Comparison of ENCODE assay signal across 8 cellular contexts in genomic region chr1:153535664-153536585, GRCh38. TPM values are rescaled to one million over a fixed set of nuclear protein-coding genes. Genes with fewer than 3 reads are reported as not detected.
DNase-seq lines count a peak whose midpoint lies in the region; ATAC-seq and TF ChIP-seq lines count a peak whose summit lies in the region.

Gene S100A6 (minus strand): TSS chr1:153535991. CDS start chr1:153535339, 652 bp downstream.

- H3K9me3 ChIP-seq in PC-9 (ENCODE audit: insufficient read depth, low read depth) (no peaks in the 10 kb centered on the region), mucosa of rectum (ENCODE audit: control insufficient read depth in 2 of 2, low read length in 2 of 2) (no peaks in the 10 kb centered on the region)

- no peaks in the 10 kb centered on the region for H3K9me3 Mint-ChIP-seq in HFFc6
- H3K9me3 Mint-ChIP-seq in activated T-cell treated with anti-CD3 and anti-CD28 coated beads, Interleukin-2, amount 50 U/mL, for 72 hours = no peaks in the 10 kb centered on the region

- no peak for TF ChIP-seq CTCF in HFFc6 (IDR thresholded peaks at IDR 0.05)
- no peak for TF ChIP-seq CTCF in PC-9 (conservative IDR thresholded peaks at IDR 0.05)

- H3K79me2 ChIP-seq in PC-9 (ENCODE audit: low read depth) = peaks cover 21% of the 10 kb centered on the region

- peak within 1 kb of the TSS; percentile 97 for H3K4me3 Mint-ChIP-seq in HFFc6
- peak within 1 kb of the TSS; percentile 95 to 96 for H3K4me3 Mint-ChIP-seq in activated T-cell treated with anti-CD3 and anti-CD28 coated beads, Interleukin-2, amount 50 U/mL, for 72 hours

- H3K27me3 Mint-ChIP-seq in HFFc6 (ENCODE audit: insufficient read depth) = peaks cover 14% of the 10 kb centered on the region
- no peaks in the 10 kb centered on the region for H3K27me3 Mint-ChIP-seq in activated T-cell treated with anti-CD3 and anti-CD28 coated beads, Interleukin-2, amount 50 U/mL, for 72 hours (ENCODE audit: low read depth)

- no TSS peak for BruUV-seq in PC-9 (replicated peaks; lab: Mats Ljungman, UMichigan)

- H3K27me3 ChIP-seq in PC-9 (ENCODE audit: insufficient read depth, low read depth) = no peaks in the 10 kb centered on the region
- H3K27me3 ChIP-seq in mucosa of rectum (ENCODE audit: control insufficient read depth in 2 of 2, insufficient read depth in 2 of 2, low read length in 2 of 2) = no peaks in the 10 kb centered on the region

- TF ChIP-seq POLR2A in erythroblast (IDR thresholded peaks at IDR 0.05; ENCODE audit: low read length) = peak; percentile 92

- H3K9ac ChIP-seq in mucosa of rectum (ENCODE audit: low read depth in 1 of 2, low read length in 2 of 2) = peak within 1 kb of the TSS; percentile 100

- peak within 1 kb of the TSS; percentile 81 for H3K27ac ChIP-seq in PC-9
- H3K27ac ChIP-seq in mucosa of rectum (ENCODE audit: low read depth in 2 of 2, low read length in 2 of 2) = peak within 1 kb of the TSS; percentile 99 to 100

- H4K20me1 ChIP-seq in PC-9 (ENCODE audit: insufficient read depth) = peaks cover 10% of the 10 kb centered on the region

- H3K4me2 ChIP-seq in PC-9 = peak within 1 kb of the TSS; percentile 97

- ATAC-seq in activated T-cell treated with anti-CD3 and anti-CD28 coated beads, Interleukin-2, amount 50 U/mL, for 72 hours (replicated peaks in 1 of 2) = peak; percentile 74 to 78
- no peak for ATAC-seq in GM21515 (IDR thresholded peaks at IDR 0.05; ENCODE audit: unreplicated experiment)

- H3K36me3 ChIP-seq in PC-9 (ENCODE audit: low read depth) = peaks cover 11% of the 10 kb centered on the region
- H3K36me3 ChIP-seq in mucosa of rectum (ENCODE audit: control insufficient read depth in 2 of 2, insufficient read depth in 2 of 2, low read length in 2 of 2) = peaks cover 0 to 3% of the 10 kb centered on the region in 2 donors

- H3F3A ChIP-seq in PC-9 (ENCODE audit: insufficient read depth, low read depth) = peaks cover 82% of the 10 kb centered on the region

- POLR2A ChIA-PET in PC-9 (lab: Charles Lee; ENCODE audit: unreplicated experiment) = interaction anchor here (0.5 to 2.1 kb wide), 14 partner anchors 9 to 1989 kb away, joined by 3 to 25 read pairs (median 6); partner anchors contain the start of genes S100A16 and S100A4

- H3K27ac Mint-ChIP-seq in HFFc6 = peak within 1 kb of the TSS; percentile 97
- peak within 1 kb of the TSS; percentile 97 for H3K27ac Mint-ChIP-seq in activated T-cell treated with anti-CD3 and anti-CD28 coated beads, Interleukin-2, amount 50 U/mL, for 72 hours

- peaks cover 19% of the 10 kb centered on the region for H3K36me3 Mint-ChIP-seq in HFFc6 (ENCODE audit: low read depth)
- H3K36me3 Mint-ChIP-seq in activated T-cell treated with anti-CD3 and anti-CD28 coated beads, Interleukin-2, amount 50 U/mL, for 72 hours (ENCODE audit: insufficient read depth in 2 of 2) = peaks cover 4 to 5% of the 10 kb centered on the region in 2 donors

- intact Hi-C loops in PC-9 (cut with micrococcal nuclease; ENCODE audit: unreplicated experiment) = loop anchor here (1.0 to 10.0 kb wide), 2 partner anchors 8 to 429 kb away; partner anchors contain the start of genes CREB3L4 and SLC39A1

- peak within 1 kb of the TSS; percentile 18; the same call in 1 of the 2 replicates for H2AFZ ChIP-seq in PC-9

- H3K4me1 Mint-ChIP-seq in HFFc6 (ENCODE audit: low read depth) = peaks cover 88% of the 10 kb centered on the region
- H3K4me1 Mint-ChIP-seq in activated T-cell treated with anti-CD3 and anti-CD28 coated beads, Interleukin-2, amount 50 U/mL, for 72 hours (ENCODE audit: low read depth) = peaks cover 76% of the 10 kb centered on the region

- H3K9me2 ChIP-seq in PC-9 (ENCODE audit: insufficient read depth) = no peaks in the 10 kb centered on the region

- DNase-seq in CD1c-positive myeloid dendritic cell (ENCODE audit: extremely low spot score) (peak; percentile 87), HFFc6 (peak; percentile 94), PC-9 (peak; percentile 92 to 94), erythroblast (lab: John Stamatoyannopoulos, UW) (peak; percentile 80 to 83)
- peak; percentile 85 to 86 for DNase-seq in activated T-cell treated with anti-CD3 and anti-CD28 coated beads, Interleukin-2, amount 50 U/mL, for 72 hours
- peak; percentile 55 to 72 for DNase-seq in stimulated activated CD8-positive, alpha-beta memory T cell treated with anti-CD3 and anti-CD28 coated beads, Interleukin-4, amount 100 ng/mL, for 1 hour (ENCODE audit: low read depth in 2 of 2, low spot score in 1 of 2)

- H3K4me3 ChIP-seq in PC-9 (peak within 1 kb of the TSS; percentile 85), mucosa of rectum (ENCODE audit: low read length in 2 of 2) (peak within 1 kb of the TSS; percentile 95 to 98)

- CTCF ChIA-PET in PC-9 (lab: Charles Lee) = interaction anchor here (0.7 to 2.2 kb wide), 3 partner anchors 30 to 36 kb away, joined by 3 to 12 read pairs (median 4); no protein-coding TSS in a partner anchor

- H3K4me1 ChIP-seq in PC-9 (replicated peaks; ENCODE audit: insufficient read depth) = peaks cover 73% of the 10 kb centered on the region
- peaks cover 65 to 70% of the 10 kb centered on the region in 2 donors for H3K4me1 ChIP-seq in mucosa of rectum (ENCODE audit: control insufficient read depth in 2 of 2, insufficient read depth in 2 of 2, low read length in 2 of 2)

RNA-seq across cellular contexts. Expression of gene S100A6, which starts in this region (rescaled TPM):
- total RNA-seq in HFFc6 (2021; fragmentation: NEBNext Ultra II Directional; extraction: Animal tissue kit (Norgen Biotek cat#: 25700)) = 1,000 to 10,000 TPM; 1,971 to 2,311 (median 2,129) TPM
- total RNA-seq in PC-9 (2021) = 873 and 994 TPM in 2 replicates
- 100 to 1,000 TPM; 219 to 358 TPM for total RNA-seq in activated T-cell treated with anti-CD3 and anti-CD28 coated beads, Interleukin-2, amount 50 U/mL, for 72 hours
